ENCODE assay signal across 15 cellular contexts in genomic region chr6:121645100-121645745, GRCh38.
A peak's percentile ranks its signal among the peaks of the same experiment; 100 is the strongest.
DNase-seq lines count a peak whose midpoint lies in the region; ATAC-seq, FAIRE-seq and TF ChIP-seq lines count a peak whose summit lies in the region.
"Had no signal": no experiment of that assay in that cellular context is flagged by ENCODE, and none has a peak within 500 bp of the region (broad histone marks: within the 10 kb centered on the region; RNA-seq: fewer than 3 reads in every experiment).

No MANE protein-coding gene starts in this region.

- H4K20me1 ChIP-seq in endothelial cell of umbilical vein (replicated peaks; ENCODE audit: control insufficient read depth, extremely low read depth, insufficient read depth, low read length), result no peaks in the 10 kb centered on the region

- FAIRE-seq in RCC 7860 (lab: Jason Lieb, UNC), result no peak
- FAIRE-seq in endothelial cell of umbilical vein (lab: Jason Lieb, UNC), result peak; percentile 24

- no peaks in the 10 kb centered on the region for H3K79me2 ChIP-seq in endothelial cell of umbilical vein (ENCODE audit: control insufficient read depth, insufficient read depth, low read length)

- ATAC-seq in GM21390 (IDR thresholded peaks at IDR 0.05; ENCODE audit: unreplicated experiment), result peak; percentile 44
- ATAC-seq in GM18907 (IDR thresholded peaks at IDR 0.05; ENCODE audit: unreplicated experiment), result no peak
- ATAC-seq: body of pancreas; effector memory CD8-positive, alpha-beta T cell; left cardiac atrium had no signal

- H3K9ac ChIP-seq in endothelial cell of umbilical vein (replicated peaks; ENCODE audit: extremely low read depth, insufficient read depth, low read length), result no peak overlapping the region

- POLR2A ChIA-PET in endothelial cell of umbilical vein (lab: Charles Lee), result no interaction called here

- dilution Hi-C loops in endothelial cell of umbilical vein (cut with MboI; ENCODE audit: extremely low pct_ligation_motif_present, low sequenced_read_pairs), result no loop called here

- TF ChIP-seq CTCF in endothelial cell of umbilical vein (IDR thresholded peaks at IDR 0.05; ENCODE audit: extremely low read depth in 1 of 2, insufficient read depth in 1 of 2, low read depth in 1 of 2, low read length in 2 of 2), result no peak

- no TSS peak for BruUV-seq in endothelial cell of umbilical vein (replicated peaks; lab: Mats Ljungman, UMichigan)

- H3K9me3 ChIP-seq in endothelial cell of umbilical vein (replicated peaks; ENCODE audit: control insufficient read depth, insufficient read depth, low read length), result no peaks in the 10 kb centered on the region
- H3K9me3 ChIP-seq: body of pancreas had no signal

- intact Hi-C loops in endothelial cell of umbilical vein (cut with micrococcal nuclease), result no loop called here

- H3K4me3 ChIP-seq in endothelial cell of umbilical vein (replicated peaks in 1 of 3; ENCODE audit: insufficient read depth in 1 of 3, low read depth in 1 of 3, low read length in 3 of 3), result no peak overlapping the region
- H3K4me3 ChIP-seq: body of pancreas had no signal

- H3K9me1 ChIP-seq in endothelial cell of umbilical vein (replicated peaks; ENCODE audit: control insufficient read depth, extremely low read depth, insufficient read depth, low read length), result no peaks in the 10 kb centered on the region

- H2AFZ ChIP-seq in endothelial cell of umbilical vein (ENCODE audit: low read depth, low read length), result no peak overlapping the region

- H3K27me3 ChIP-seq in endothelial cell of umbilical vein (ENCODE audit: control insufficient read depth in 2 of 2, insufficient read depth in 2 of 2, low read length in 2 of 2), result no peaks in the 10 kb centered on the region
- H3K27me3 ChIP-seq: body of pancreas had no signal

- H3K4me2 ChIP-seq in endothelial cell of umbilical vein (ENCODE audit: insufficient read depth, low read length), result peak overlapping the region; percentile 1

- no peak for TF ChIP-seq POLR2A in endothelial cell of umbilical vein (IDR thresholded peaks at IDR 0.05; ENCODE audit: low read depth, low read length)

- peaks cover 9% of the 10 kb centered on the region for H3K4me1 ChIP-seq in endothelial cell of umbilical vein (ENCODE audit: control insufficient read depth, extremely low read depth, insufficient read depth, low read length)
- H3K4me1 ChIP-seq: body of pancreas had no signal

- no peaks in the 10 kb centered on the region for H3K36me3 ChIP-seq in endothelial cell of umbilical vein (ENCODE audit: control insufficient read depth in 2 of 2, extremely low read depth in 1 of 2, insufficient read depth in 2 of 2, low read length in 2 of 2)

- no peak overlapping the region for H3K27ac ChIP-seq in endothelial cell of umbilical vein (ENCODE audit: insufficient read depth, low read depth, low read length)
- H3K27ac ChIP-seq: body of pancreas had no signal

- CTCF ChIA-PET in endothelial cell of umbilical vein (lab: Charles Lee), result no interaction called here

- peak; percentile 14 for DNase-seq in AG20443 (ENCODE audit: low spot score)
- DNase-seq in RCC 7860 (ENCODE audit: low spot score), result peak; percentile 9
- DNase-seq in endothelial cell of umbilical vein (ENCODE audit: low read depth, low spot score), result no peak
- no peak for DNase-seq in NCI-H1417 treated with DMSO at 0.1 percent for 48 hours (lab: John Stamatoyannopoulos, UW)
- DNase-seq in iPS-NIHi11 (ENCODE audit: low spot score), result no peak
- DNase-seq in medulla oblongata (ENCODE audit: extremely low spot score), result no peak
- DNase-seq: body of pancreas; effector memory CD8-positive, alpha-beta T cell; left cardiac atrium; NCI-H1694 treated with DMSO at 0.1 percent for 48 hours; NCI-H526; stimulated activated naive CD4-positive, alpha-beta T cell treated with Interleukin-2 at 50 U/mL for 16 hours; T1000 had no signal

TF ChIP-seq in endothelial cell of umbilical vein, 7 proteins besides CTCF, POLR2A, EP300 and RAD21:
- TF ChIP-seq FOS (IDR thresholded peaks at IDR 0.05; ENCODE audit: borderline replicate concordance, insufficient read depth, low read length) (peak; percentile 32), GATA2 (IDR thresholded peaks at IDR 0.05; ENCODE audit: insufficient read depth, insufficient read length, low read depth, low read length) (no peak)

Comparison
In these comparisons a context has a peak if more than half of its experiments do, and no peak if none do; other contexts are left out.
1. DNase-seq: peak in AG20443 (single experiment) and RCC 7860 (single experiment); none in endothelial cell of umbilical vein (single experiment), NCI-H1417 treated with DMSO at 0.1 percent for 48 hours (single experiment), iPS-NIHi11 (single experiment) and medulla oblongata (single experiment).